In the genomic region with DNA sequence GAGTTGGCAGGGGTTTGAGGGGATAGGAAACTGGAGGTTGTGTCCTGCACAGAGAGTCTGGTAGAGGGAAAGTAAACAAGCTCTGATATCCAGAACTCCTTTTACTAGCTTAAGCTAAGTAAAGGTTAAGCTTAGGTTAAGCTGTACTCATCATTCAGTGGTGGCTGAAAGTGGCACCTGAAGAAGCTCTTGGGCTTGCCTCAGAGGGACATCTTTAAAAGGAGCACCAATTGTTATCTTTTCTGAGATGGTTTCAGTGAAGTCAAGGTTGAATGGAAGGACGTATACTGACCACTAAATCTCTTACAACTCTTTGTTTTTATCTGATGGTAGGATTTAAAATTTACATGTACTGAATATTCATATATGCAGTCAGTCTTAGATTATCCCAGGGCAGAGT, we compare ENCODE assay signal across 12 cellular contexts.
"Had no signal": no experiment of that assay in that cellular context is flagged by ENCODE, and none has a peak within 500 bp of the region (broad histone marks: within the 10 kb centered on the region; RNA-seq: fewer than 3 reads in every experiment).

No MANE protein-coding gene starts in this region.

- DNase-seq: activated gamma-delta T cell; colonic mucosa; heart right ventricle; left ventricle myocardium superior; mesenchymal stem cell; ovary; stimulated activated CD4-positive, alpha-beta T cell treated with anti-CD3 and anti-CD28 coated beads, Interleukin-12 subunit alpha, Interleukin-12 subunit beta, amount 100 ng/mL, for 4 hours; stimulated activated CD4-positive, alpha-beta T cell treated with anti-CD3 and anti-CD28 coated beads, Interleukin-2, amount 100 ng/mL, for 48 hours; upper lobe of right lung had no signal

- H3K9me3 ChIP-seq: colonic mucosa, ovary, upper lobe of right lung had no signal

- H3K27me3 Mint-ChIP-seq: stimulated activated naive CD8-positive, alpha-beta T cell treated with anti-CD3 and anti-CD28 coated beads, Interleukin-15, Interleukin-2, amounts not matched to agents 100 ng/mL and 50 ng/mL, for 24 hours had no signal

- H3K27ac ChIP-seq: cardiac muscle cell, colonic mucosa, ovary, upper lobe of right lung had no signal

- H3K36me3 ChIP-seq: cardiac muscle cell, colonic mucosa, heart right ventricle, ovary, upper lobe of right lung had no signal

- H3K4me3 Mint-ChIP-seq: neural crest cell; stimulated activated naive CD8-positive, alpha-beta T cell treated with anti-CD3 and anti-CD28 coated beads, Interleukin-15, Interleukin-2, amounts not matched to agents 100 ng/mL and 50 ng/mL, for 24 hours had no signal

- H3K9me3 Mint-ChIP-seq: stimulated activated naive CD8-positive, alpha-beta T cell treated with anti-CD3 and anti-CD28 coated beads, Interleukin-15, Interleukin-2, amounts not matched to agents 100 ng/mL and 50 ng/mL, for 24 hours had no signal

- H3K27me3 ChIP-seq: cardiac muscle cell, colonic mucosa, heart right ventricle, ovary, upper lobe of right lung had no signal

- ATAC-seq: heart right ventricle, left ventricle myocardium superior, upper lobe of right lung had no signal

- H3K4me3 ChIP-seq: cardiac muscle cell, colonic mucosa, heart right ventricle, ovary, upper lobe of right lung had no signal

- H3K27ac Mint-ChIP-seq: stimulated activated naive CD8-positive, alpha-beta T cell treated with anti-CD3 and anti-CD28 coated beads, Interleukin-15, Interleukin-2, amounts not matched to agents 100 ng/mL and 50 ng/mL, for 24 hours had no signal

- H3K4me1 ChIP-seq: colonic mucosa, upper lobe of right lung had no signal
